Comparison of ENCODE assay signal across 1 cellular context in the genomic region with DNA sequence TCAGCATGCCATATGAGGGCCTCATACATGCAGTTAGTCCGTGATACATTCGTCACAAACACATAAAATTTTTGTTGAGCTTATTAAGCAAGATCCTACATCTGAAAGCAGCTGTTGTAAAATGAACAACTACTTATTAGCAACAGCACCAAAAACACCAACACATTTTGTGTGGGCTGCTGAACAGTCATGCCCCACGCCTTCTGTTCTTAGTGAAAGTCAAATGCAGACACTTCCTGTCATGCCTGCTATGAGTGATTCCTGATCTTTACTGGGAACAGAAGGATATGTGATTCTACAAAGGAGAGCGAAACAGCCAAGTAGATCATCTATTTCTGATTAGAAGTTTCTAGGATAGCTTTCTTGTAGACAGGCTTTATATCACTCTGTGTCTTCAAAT.
TF ChIP-seq lines count a peak whose summit lies in the region.

No MANE protein-coding gene starts in this region.

TF ChIP-seq in endothelial cell of umbilical vein, 7 proteins besides CTCF, POLR2A, EP300 and RAD21 (continued from another document):
- TF ChIP-seq POLR2AphosphoS5 (IDR thresholded peaks at IDR 0.05; ENCODE audit: insufficient read depth, low read depth, low read length) = no peak
- TF ChIP-seq FOS (IDR thresholded peaks at IDR 0.05; ENCODE audit: borderline replicate concordance, insufficient read depth, low read length) = no peak
- no peak for TF ChIP-seq JUN (IDR thresholded peaks at IDR 0.05; ENCODE audit: borderline replicate concordance, insufficient read depth, insufficient read length, low read depth)
- no peak for TF ChIP-seq MYC (IDR thresholded peaks at IDR 0.05; ENCODE audit: low read depth, low read length)
- TF ChIP-seq GATA2 (IDR thresholded peaks at IDR 0.05; ENCODE audit: insufficient read depth, insufficient read length, low read depth, low read length) = no peak
